In the genomic region with DNA sequence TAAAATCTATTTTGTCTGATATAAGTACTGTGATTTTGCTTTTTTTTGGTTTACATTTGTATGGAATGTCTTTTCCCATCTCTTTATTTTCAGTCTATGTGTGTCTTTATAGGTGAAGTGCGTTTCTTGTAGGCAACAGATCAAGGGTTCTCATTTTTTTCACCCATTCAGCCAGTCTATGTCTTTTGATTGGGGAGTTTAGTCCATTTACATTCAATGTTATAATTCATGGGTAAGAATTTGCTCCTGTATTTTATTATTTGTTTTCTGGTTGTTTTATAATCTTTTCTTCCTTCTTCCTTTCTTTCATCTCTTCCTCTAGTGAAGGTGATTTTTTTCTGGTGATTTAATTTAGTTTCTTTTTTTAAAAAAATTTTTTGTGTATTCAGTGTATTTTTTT, we compare ENCODE assay signal across 24 cellular contexts.
DNase-seq lines count a peak whose midpoint lies in the region; ATAC-seq, FAIRE-seq and TF ChIP-seq lines count a peak whose summit lies in the region.
"Had no signal": no experiment of that assay in that cellular context is flagged by ENCODE, and none has a peak within 500 bp of the region (broad histone marks: within the 10 kb centered on the region; RNA-seq: fewer than 3 reads in every experiment).

No MANE protein-coding gene starts in this region.

- H3K4me1 ChIP-seq in K562 (replicated peaks in 1 of 2; ENCODE audit: control insufficient read depth in 2 of 2, insufficient read depth in 2 of 2, low read length in 2 of 2), result no peaks in the 10 kb centered on the region
- H3K4me1 ChIP-seq: BE2C, BLaER1 had no signal

- in situ Hi-C loops in K562 (cut with MboI), result no loop called here

- H3K9ac ChIP-seq in K562 (ENCODE audit: insufficient read depth in 1 of 2, low read depth in 2 of 2, low read length in 2 of 2), result no peak overlapping the region
- H3K9ac ChIP-seq: BLaER1 had no signal

- no peak for TF ChIP-seq EP300 in K562 (IDR thresholded peaks at IDR 0.05; ENCODE audit: low read length)

- BruUV-seq in K562 (replicated peaks; lab: Mats Ljungman, UMichigan), result no TSS peak

- H3K9me3 ChIP-seq in K562 (replicated peaks; ENCODE audit: control insufficient read depth, insufficient read depth, low read depth, low read length), result no peaks in the 10 kb centered on the region; the same call in none of the 2 replicates
- H3K9me3 ChIP-seq: BE2C had no signal

- no peak overlapping the region for H3K27ac ChIP-seq in K562 (ENCODE audit: extremely low read depth, low read depth, low read length)
- H3K27ac ChIP-seq: BLaER1 had no signal

- POLR2A ChIA-PET in K562 (lab: Yijun Ruan, JAX), result no interaction called here

- CTCF ChIA-PET in K562 (lab: Yijun Ruan, JAX; ENCODE audit: low intra/inter-chr PET ratio), result no interaction called here

- H3K4me3 ChIP-seq in K562, result no peak overlapping the region
- H3K4me3 ChIP-seq: BLaER1, GM12878 had no signal

- TF ChIP-seq CTCF in K562 (IDR thresholded peaks at IDR 0.05 in 2 of 3, conservative IDR thresholded peaks at IDR 0.05 in 1 of 3; ENCODE audit: insufficient read depth in 2 of 3, low read depth in 1 of 3, low read length in 3 of 3), result no peak

- 0% methylated on average over 1 of the region's 1 CpG for WGBS in K562 (ENCODE audit: insufficient coverage, low coverage, missing lambda C conversion rate)

- intact Hi-C loops in K562 (cut with micrococcal nuclease), result no loop called here

- H3K4me2 ChIP-seq in K562 (ENCODE audit: insufficient read depth, low read length), result no peak overlapping the region
- H3K4me2 ChIP-seq: BLaER1 had no signal

- H3K79me2 ChIP-seq in K562 (ENCODE audit: control insufficient read depth, insufficient read depth, low read length), result no peaks in the 10 kb centered on the region

- H3K27me3 ChIP-seq in K562 (ENCODE audit: control insufficient read depth in 2 of 2, insufficient read depth in 2 of 2, low read length in 2 of 2), result no peaks in the 10 kb centered on the region
- H3K27me3 ChIP-seq: BE2C, BLaER1 had no signal

- H4K20me1 ChIP-seq in K562 (replicated peaks; ENCODE audit: control insufficient read depth, insufficient read depth, low read length), result no peaks in the 10 kb centered on the region
- H4K20me1 ChIP-seq: BLaER1 had no signal

- H2AFZ ChIP-seq in K562 (ENCODE audit: low read depth, low read length), result no peak overlapping the region

- no peak for ATAC-seq in K562
- ATAC-seq: GM12878 had no signal

- DNase-seq in K562 (ENCODE audit: extremely low read depth in 1 of 4, low spot score in 3 of 4), result no peak
- DNase-seq in NCI-H146 treated with DMSO at 0.1 percent for 48 hours (lab: John Stamatoyannopoulos, UW; ENCODE audit: unreplicated experiment), result no peak
- DNase-seq in ecto neural progenitor cell (ENCODE audit: low spot score), result no peak
- no peak for DNase-seq in NCI-H2227 treated with DMSO at 0.1 percent for 48 hours (lab: John Stamatoyannopoulos, UW)
- DNase-seq: 8988T; ACHN; BE2C; C1 segment of cervical spinal cord; CD4-positive, alpha-beta memory T cell; CD4-positive, CD25-positive, alpha-beta regulatory T cell; CD8-positive, alpha-beta memory T cell; COR-L47; DMS 273 treated with DMSO at 0.1 percent for 48 hours; DMS153; DMS53; DMS79; DND-41; EL; GDM1 had no signal

- no peaks in the 10 kb centered on the region for H3K36me3 ChIP-seq in K562 (ENCODE audit: control insufficient read depth, insufficient read depth, low read length)
- H3K36me3 ChIP-seq: BE2C, BLaER1 had no signal

- FAIRE-seq in K562 (lab: Jason Lieb, UNC), result no peak
- FAIRE-seq in endometrium (lab: Jason Lieb, UNC), result peak; percentile 29
- FAIRE-seq: GM12878, GM12892, GM19239 had no signal

- no peaks in the 10 kb centered on the region for H3K9me1 ChIP-seq in K562 (ENCODE audit: control insufficient read depth, insufficient read depth, low read length)

- TF ChIP-seq RAD21 in K562 (CRISPR knock-in tag; conservative IDR thresholded peaks at IDR 0.05 in 1 of 2, IDR thresholded peaks at IDR 0.05 in 1 of 2), result no peak

- no peak for TF ChIP-seq POLR2A in K562 (conservative IDR thresholded peaks at IDR 0.05)

TF ChIP-seq in K562, 482 proteins besides CTCF, POLR2A, EP300 and RAD21:
- TF ChIP-seq NFYB (IDR thresholded peaks at IDR 0.05; ENCODE audit: extremely low read depth, insufficient read length), result no peak
- TF ChIP-seq ZNF507 (tag; conservative IDR thresholded peaks at IDR 0.05), result peak; percentile 91
